17 cellular contexts compared by ENCODE assay signal in the genomic region with DNA sequence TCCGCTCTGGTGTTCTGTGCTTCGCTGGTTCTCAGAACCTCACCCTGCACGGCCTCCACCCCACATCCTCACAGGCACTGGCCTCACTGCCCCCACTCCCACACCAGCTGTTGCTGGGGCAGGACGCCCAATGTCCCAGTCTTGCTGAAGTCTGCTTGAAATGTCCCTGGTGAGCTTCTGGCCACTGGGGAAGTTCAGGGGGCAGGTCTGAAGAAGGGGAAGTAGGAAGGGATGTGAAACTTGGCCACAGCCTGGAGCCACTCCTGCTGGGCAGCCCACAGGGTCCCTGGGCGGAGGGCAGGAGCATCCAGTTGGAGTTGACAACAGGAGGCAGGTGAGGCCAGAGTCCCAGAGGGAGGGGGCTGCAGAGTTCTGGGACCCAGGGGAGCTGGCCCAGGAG. TPM values are rescaled to one million over a fixed set of nuclear protein-coding genes. Genes with fewer than 3 reads are reported as not detected.
DNase-seq lines count a peak whose midpoint lies in the region; ATAC-seq, FAIRE-seq and TF ChIP-seq lines count a peak whose summit lies in the region.
"Had no signal": no experiment of that assay in that cellular context is flagged by ENCODE, and none has a peak within 500 bp of the region (broad histone marks: within the 10 kb centered on the region; RNA-seq: fewer than 3 reads in every experiment).

A gene with protein sequence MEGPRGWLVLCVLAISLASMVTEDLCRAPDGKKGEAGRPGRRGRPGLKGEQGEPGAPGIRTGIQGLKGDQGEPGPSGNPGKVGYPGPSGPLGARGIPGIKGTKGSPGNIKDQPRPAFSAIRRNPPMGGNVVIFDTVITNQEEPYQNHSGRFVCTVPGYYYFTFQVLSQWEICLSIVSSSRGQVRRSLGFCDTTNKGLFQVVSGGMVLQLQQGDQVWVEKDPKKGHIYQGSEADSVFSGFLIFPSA (plus strand): TSS at position 260 of the 400 bp plus-strand sequence. CDS start 989 bp downstream, outside the sequence.

- CTCF ChIA-PET in Calu3 (lab: Charles Lee) = no interaction called here

- no peak for ATAC-seq in GM18909 (IDR thresholded peaks at IDR 0.05; ENCODE audit: poor library complexity, unreplicated experiment)
- ATAC-seq: foreskin keratinocyte; stimulated activated effector memory CD8-positive, alpha-beta T cell treated with anti-CD3 and anti-CD28 coated beads, Interleukin-12 subunit alpha, Interleukin-12 subunit beta, amount 100 ng/mL, for 72 hours had no signal

- WGBS in esophagus muscularis mucosa = 61% methylated on average over 4 of the region's 5 CpGs
- WGBS in suprapubic skin = 64% methylated on average over 4 of the region's 5 CpGs

- H3K27ac ChIP-seq in esophagus muscularis mucosa (replicated peaks in 1 of 4) (peak within 1 kb of the TSS in 1 of 4 donors; percentile 34), suprapubic skin (peak within 1 kb of the TSS; percentile 27)
- H3K27ac ChIP-seq: foreskin keratinocyte, SJSA1 had no signal

- H3K4me3 Mint-ChIP-seq in Calu3 (ENCODE audit: low read depth, unreplicated experiment) = no peak within 1 kb of the TSS
- H3K4me3 Mint-ChIP-seq: CD8-positive, alpha-beta memory T cell; HFFc6; stimulated activated effector memory CD8-positive, alpha-beta T cell treated with anti-CD3 and anti-CD28 coated beads, Interleukin-12 subunit alpha, Interleukin-12 subunit beta, amount 100 ng/mL, for 72 hours had no signal

- no peaks in the 10 kb centered on the region for H3K36me3 Mint-ChIP-seq in Calu3 (ENCODE audit: insufficient read depth, unreplicated experiment)
- H3K36me3 Mint-ChIP-seq: CD8-positive, alpha-beta memory T cell; stimulated activated effector memory CD8-positive, alpha-beta T cell treated with anti-CD3 and anti-CD28 coated beads, Interleukin-12 subunit alpha, Interleukin-12 subunit beta, amount 100 ng/mL, for 72 hours had no signal

- no peak for TF ChIP-seq CTCF in NB4 (IDR thresholded peaks at IDR 0.05; ENCODE audit: low read depth, low read length)
- no peak for TF ChIP-seq CTCF in esophagus muscularis mucosa (IDR thresholded peaks at IDR 0.05)
- TF ChIP-seq CTCF in suprapubic skin (IDR thresholded peaks at IDR 0.05) = no peak
- TF ChIP-seq CTCF in Calu3 (IDR thresholded peaks at IDR 0.05; ENCODE audit: unreplicated experiment) = no peak
- no peak for TF ChIP-seq CTCF in D721Med (IDR thresholded peaks at IDR 0.05; ENCODE audit: insufficient read depth, missing control alignments)

- no peaks in the 10 kb centered on the region for H3K9me3 Mint-ChIP-seq in Calu3 (ENCODE audit: low read depth, unreplicated experiment)
- H3K9me3 Mint-ChIP-seq: CD8-positive, alpha-beta memory T cell; HFFc6; stimulated activated effector memory CD8-positive, alpha-beta T cell treated with anti-CD3 and anti-CD28 coated beads, Interleukin-12 subunit alpha, Interleukin-12 subunit beta, amount 100 ng/mL, for 72 hours had no signal

- H3K27me3 ChIP-seq in esophagus muscularis mucosa (peaks cover 0 to 66% (median 0%) of the 10 kb centered on the region in 4 donors), suprapubic skin (peaks cover 39% of the 10 kb centered on the region)

- TF ChIP-seq POLR2A in NB4 (IDR thresholded peaks at IDR 0.05; ENCODE audit: extremely low read depth, insufficient read length) = no peak
- TF ChIP-seq POLR2A in esophagus muscularis mucosa (IDR thresholded peaks at IDR 0.05; ENCODE audit: low read depth) = no peak
- TF ChIP-seq POLR2A in suprapubic skin (IDR thresholded peaks at IDR 0.05) = peak in 1 of 2 donors; percentile 39

- DNase-seq in NB4 (ENCODE audit: low read depth) (peak; percentile 54), esophagus muscularis mucosa (ENCODE audit: extremely low spot score) (no peak), mucosa of gallbladder (ENCODE audit: low spot score) (peak; percentile 51), suprapubic skin (ENCODE audit: low spot score in 2 of 2) (peak in 1 of 2 donors; percentile 78), Calu3 (no peak), germinal center (ENCODE audit: low spot score) (no peak), D721Med (ENCODE audit: insufficient read length, low spot score) (no peak)
- DNase-seq: activated CD4-positive, alpha-beta T cell treated with anti-CD3 and anti-CD28 coated beads for 48 hours; activated effector memory CD4-positive, alpha-beta T cell treated with anti-CD3 and anti-CD28 coated beads, Interleukin-2, amount 50 U/mL, for 16 hours; CD8-positive, alpha-beta memory T cell; foreskin keratinocyte; HFFc6; NCI-H446 treated with DMSO at 0.1 percent for 48 hours had no signal

- no peak for TF ChIP-seq EP300 in esophagus muscularis mucosa (IDR thresholded peaks at IDR 0.05)
- TF ChIP-seq EP300 in suprapubic skin (IDR thresholded peaks at IDR 0.05) = no peak

- no TSS peak for BruUV-seq in Calu3 (replicated peaks; lab: Mats Ljungman, UMichigan)

- H3K4me3 ChIP-seq in NB4 (ENCODE audit: low read depth, low read length) (no peak within 1 kb of the TSS), esophagus muscularis mucosa (peak within 1 kb of the TSS; percentile 31 to 40 (median 32)), suprapubic skin (peak within 1 kb of the TSS; percentile 28)
- H3K4me3 ChIP-seq: SJSA1 had no signal

- H3K4me1 Mint-ChIP-seq in Calu3 (ENCODE audit: low read depth, unreplicated experiment) = no peaks in the 10 kb centered on the region
- H3K4me1 Mint-ChIP-seq: CD8-positive, alpha-beta memory T cell had no signal

- no peaks in the 10 kb centered on the region for H3K9me3 ChIP-seq in esophagus muscularis mucosa
- no peaks in the 10 kb centered on the region for H3K9me3 ChIP-seq in suprapubic skin
- H3K9me3 ChIP-seq: SJSA1 had no signal

- peaks cover 40% of the 10 kb centered on the region for H3K27me3 Mint-ChIP-seq in Calu3 (ENCODE audit: unreplicated experiment)

- H3K27ac Mint-ChIP-seq in Calu3 (ENCODE audit: unreplicated experiment) = no peak within 1 kb of the TSS
- H3K27ac Mint-ChIP-seq: CD8-positive, alpha-beta memory T cell; HFFc6; stimulated activated effector memory CD8-positive, alpha-beta T cell treated with anti-CD3 and anti-CD28 coated beads, Interleukin-12 subunit alpha, Interleukin-12 subunit beta, amount 100 ng/mL, for 72 hours had no signal

- no peaks in the 10 kb centered on the region for H3K4me1 ChIP-seq in esophagus muscularis mucosa
- H3K4me1 ChIP-seq in suprapubic skin = no peaks in the 10 kb centered on the region
- H3K4me1 ChIP-seq: foreskin keratinocyte, SJSA1 had no signal

- FAIRE-seq in D721Med (lab: Jason Lieb, UNC) = no peak

- H3K36me3 ChIP-seq in esophagus muscularis mucosa (no peaks in the 10 kb centered on the region), suprapubic skin (no peaks in the 10 kb centered on the region)
- H3K36me3 ChIP-seq: SJSA1 had no signal

- intact Hi-C loops in esophagus muscularis mucosa (cut with DNase I) (no loop called here), Calu3 (cut with micrococcal nuclease; ENCODE audit: unreplicated experiment) (no loop called here)

RNA-seq across cellular contexts. Expression of the gene that starts here (rescaled TPM):
- total RNA-seq in esophagus muscularis mucosa (100 to 1,000 TPM; 132 to 359 (median 164) TPM), mucosa of gallbladder (164 TPM), suprapubic skin (10 to 100 TPM in 2 of 4 donors, 1 to 10 TPM in 2; 7.2 to 24.3 (median 16.4) TPM), Calu3 (2022) (not detected in 2 replicates)
- total RNA-seq: chondrocyte, foreskin keratinocyte, HFFc6, SJSA1 had no signal

Comparison
In these comparisons a context has a peak if more than half of its experiments do, and no peak if none do; other contexts are left out.
1. DNase-seq: peak in NB4 (single experiment) and mucosa of gallbladder (single experiment); none in esophagus muscularis mucosa (single experiment), Calu3 (single experiment), germinal center (single experiment) and D721Med (single experiment).